8 cellular contexts compared by ENCODE assay signal in the genomic region with DNA sequence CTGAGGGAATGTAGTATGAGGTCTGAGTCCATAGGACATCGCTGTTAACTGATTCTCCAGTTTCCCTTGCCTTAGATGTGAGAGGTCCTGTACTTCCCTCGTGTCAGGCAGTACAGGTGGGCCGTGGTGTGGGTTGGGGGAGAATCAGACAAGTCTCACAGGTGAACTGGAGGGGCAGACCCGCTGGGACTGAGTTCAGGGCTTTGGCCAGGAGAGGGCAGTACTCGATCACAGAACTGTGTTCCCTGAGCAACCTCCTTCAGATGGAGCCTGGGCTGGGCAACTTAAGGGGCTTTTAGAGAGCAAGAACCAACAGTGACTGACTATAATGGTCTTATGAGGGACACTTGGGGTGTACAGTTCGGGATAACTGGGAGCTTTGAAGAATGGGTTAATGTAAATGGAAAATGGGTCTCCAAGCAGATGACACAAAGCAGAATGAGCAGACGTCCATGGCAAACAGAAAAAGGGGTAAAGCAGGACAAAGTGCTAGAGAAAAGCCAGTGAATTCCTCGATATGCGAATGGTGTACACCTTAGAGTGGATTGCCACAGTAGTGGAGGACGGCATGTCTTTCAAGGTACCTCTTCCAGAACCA.
DNase-seq lines count a peak whose midpoint lies in the region; ATAC-seq and TF ChIP-seq lines count a peak whose summit lies in the region.

No MANE protein-coding gene starts in this region.

- DNase-seq in AG10803 (ENCODE audit: low read depth): peak; percentile 46
- peak; percentile 43 for DNase-seq in NOMO-1 treated with DMSO at 0.1 percent for 48 hours (lab: John Stamatoyannopoulos, UW; ENCODE audit: unreplicated experiment)
- DNase-seq in activated CD8-positive, alpha-beta memory T cell treated with anti-CD3 and anti-CD28 coated beads, Interleukin-2, amount 50 U/mL, for 48 hours: peak; percentile 81
- DNase-seq in esophagus squamous epithelium (lab: John Stamatoyannopoulos, UW): no peak
- DNase-seq in substantia nigra (lab: John Stamatoyannopoulos, UW): peak in 43 of 49 donors; percentile 0 to 76 (median 25)

- peaks cover 30% of the 10 kb centered on the region for H3K27me3 Mint-ChIP-seq in nephron (ENCODE audit: low read depth)

- H3K36me3 Mint-ChIP-seq in nephron (ENCODE audit: low read depth): no peaks in the 10 kb centered on the region

- H3K4me1 ChIP-seq in esophagus squamous epithelium: no peaks in the 10 kb centered on the region

- WGBS in esophagus squamous epithelium, 2 donors: 33 to 38% methylated on average over 7 to 10 of the region's 10 CpGs

- no peak overlapping the region for H3K27ac Mint-ChIP-seq in nephron

- ATAC-seq in GM18909 (IDR thresholded peaks at IDR 0.05; ENCODE audit: poor library complexity, unreplicated experiment): peak; percentile 83
- peak; percentile 80 for ATAC-seq in HG03442 (IDR thresholded peaks at IDR 0.05; ENCODE audit: unreplicated experiment)

- H3K27ac ChIP-seq in esophagus squamous epithelium (no peak overlapping the region), substantia nigra (ENCODE audit: low read depth, low read length, poor library complexity, severe bottlenecking) (no peak overlapping the region)

- no peak for TF ChIP-seq POLR2A in esophagus squamous epithelium (IDR thresholded peaks at IDR 0.05)

- H3K4me1 Mint-ChIP-seq in nephron: no peaks in the 10 kb centered on the region

- no peak overlapping the region for H3K4me3 ChIP-seq in AG10803 (ENCODE audit: low read length)
- H3K4me3 ChIP-seq in esophagus squamous epithelium: no peak overlapping the region

- intact Hi-C loops in esophagus squamous epithelium (cut with DNase I): loop anchor here (5.0 kb wide), 1 partner anchor 117 kb away; no protein-coding TSS in a partner anchor

- no peak overlapping the region for H3K4me3 Mint-ChIP-seq in nephron

- no peaks in the 10 kb centered on the region for H3K36me3 ChIP-seq in esophagus squamous epithelium

- H3K27me3 ChIP-seq in esophagus squamous epithelium: peaks cover 0 to 42% (median 0%) of the 10 kb centered on the region in 4 donors

- peaks cover 3% of the 10 kb centered on the region for H3K9me3 Mint-ChIP-seq in nephron

- peak; percentile 85 for TF ChIP-seq CTCF in AG10803 (conservative IDR thresholded peaks at IDR 0.05; ENCODE audit: low read length)
- TF ChIP-seq CTCF in esophagus squamous epithelium (IDR thresholded peaks at IDR 0.05): peak; percentile 33 to 82 (median 73)
- TF ChIP-seq CTCF in nephron (IDR thresholded peaks at IDR 0.05; ENCODE audit: unreplicated experiment in 3 of 3): peak; percentile 67 to 80 (median 73)

- no peaks in the 10 kb centered on the region for H3K9me3 ChIP-seq in esophagus squamous epithelium
